25 cellular contexts compared by ENCODE assay signal in the genomic region with DNA sequence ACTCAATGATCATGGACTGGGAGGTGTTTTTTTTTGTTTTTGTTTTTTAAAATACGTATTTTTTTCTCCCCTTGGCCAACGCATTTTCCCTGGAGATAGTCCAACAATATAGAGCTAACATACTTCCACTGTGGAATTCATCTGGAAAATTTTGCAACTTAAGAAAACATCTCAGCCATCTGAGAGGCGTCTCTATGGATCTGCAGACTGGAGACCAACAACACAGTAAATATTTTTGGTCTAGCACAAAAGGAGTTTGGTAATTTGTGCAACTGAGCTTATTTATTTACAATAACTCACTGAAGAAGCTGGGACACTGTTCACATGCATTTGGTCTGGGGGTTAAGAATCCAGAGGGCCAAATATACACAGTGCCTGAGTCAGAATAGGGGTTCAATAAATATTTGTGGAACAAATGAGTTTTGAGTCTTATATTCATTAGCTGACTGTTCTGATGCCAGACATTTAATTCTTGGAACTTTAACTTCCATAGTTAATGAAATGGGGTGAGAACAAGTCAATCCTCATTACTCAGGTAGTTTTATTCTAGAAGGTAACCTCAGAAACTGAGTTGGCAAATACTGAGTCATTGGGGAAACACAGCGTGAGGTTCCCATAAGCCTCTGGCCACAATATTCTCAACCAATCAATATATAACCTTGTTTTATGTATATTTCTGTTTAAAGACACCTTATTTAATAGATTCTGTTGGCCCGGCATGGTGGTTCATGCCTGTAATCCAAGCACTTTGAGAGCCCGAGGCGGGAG. TPM values are rescaled to one million over a fixed set of nuclear protein-coding genes. Genes with fewer than 3 reads are reported as not detected.
DNase-seq lines count a peak whose midpoint lies in the region; ATAC-seq, FAIRE-seq and TF ChIP-seq lines count a peak whose summit lies in the region.
"Had no signal": no experiment of that assay in that cellular context is flagged by ENCODE, and none has a peak within 500 bp of the region (broad histone marks: within the 10 kb centered on the region; RNA-seq: fewer than 3 reads in every experiment).

No MANE protein-coding gene starts in this region.

- H3K9me3 ChIP-seq in SJSA1 (replicated peaks) (no peaks in the 10 kb centered on the region), fibroblast of lung (ENCODE audit: control insufficient read depth, insufficient read depth, low read depth, low read length) (no peaks in the 10 kb centered on the region)
- H3K9me3 ChIP-seq: ascending aorta, Peyer's patch had no signal

- H3K4me3 ChIP-seq in SJSA1 (no peak overlapping the region), fibroblast of lung (replicated peaks in 1 of 4; ENCODE audit: control extremely low read depth in 1 of 4, insufficient read depth in 1 of 4, low read depth in 3 of 4, low read length in 4 of 4) (no peak overlapping the region)
- H3K4me3 ChIP-seq: ascending aorta, Peyer's patch, skin epidermis had no signal

- no peak overlapping the region for H2AFZ ChIP-seq in fibroblast of lung (ENCODE audit: low read length)

- no peak for ATAC-seq in HG03354 (IDR thresholded peaks at IDR 0.05; ENCODE audit: poor library complexity, severe bottlenecking, unreplicated experiment)
- ATAC-seq: left cardiac atrium had no signal

- H3K4me2 ChIP-seq in fibroblast of lung (ENCODE audit: extremely low read depth, insufficient read depth, low read length), result no peak overlapping the region

- CTCF ChIA-PET in HEK293T (lab: Yijun Ruan, JAX), result no interaction called here

- DNase-seq in D721Med (ENCODE audit: insufficient read length, low spot score) (no peak), SJSA1 (ENCODE audit: low read depth in 1 of 2, low spot score in 2 of 2) (peak; percentile 4 to 42), fibroblast of lung (ENCODE audit: low read depth in 2 of 2) (peak; percentile 47 to 83), non-pigmented ciliary epithelial cell (ENCODE audit: low read depth) (peak; percentile 19), head of caudate nucleus (no peak), HEK293T (ENCODE audit: extremely low spot score) (no peak), NCI-H2171 (lab: John Stamatoyannopoulos, UW) (no peak)
- DNase-seq: activated CD4-positive, alpha-beta T cell treated with anti-CD3 and anti-CD28 coated beads, Interleukin-2, amount 10 ng/mL, durations not matched to agents 7 days and 5 days; AML-193; COR-L47; dermis blood vessel endothelial cell; GOT3; KG1; left cardiac atrium; NCI-H2171 treated with DMSO at 0.1 percent for 48 hours; NCI-H82; nucleus accumbens; Peyer's patch; stimulated activated CD4-positive, alpha-beta T cell treated with anti-CD3 and anti-CD28 coated beads, Interleukin-4, amount 100 ng/mL, for 4 hours; stimulated activated CD8-positive, alpha-beta memory T cell treated with anti-CD3 and anti-CD28 coated beads, Interleukin-4, amount 100 ng/mL, for 48 hours had no signal

- H3K4me1 ChIP-seq in SJSA1 (replicated peaks), result peaks cover 46% of the 10 kb centered on the region
- peaks cover 29% of the 10 kb centered on the region for H3K4me1 ChIP-seq in fibroblast of lung (ENCODE audit: control insufficient read depth, extremely low read depth, insufficient read depth, low read length)
- H3K4me1 ChIP-seq: ascending aorta had no signal

- peaks cover 93% of the 10 kb centered on the region for H3K79me2 ChIP-seq in fibroblast of lung (ENCODE audit: control insufficient read depth, insufficient read depth, low read length)

- H3K27ac ChIP-seq in SJSA1, result no peak overlapping the region
- peak overlapping the region; percentile 12 for H3K27ac ChIP-seq in fibroblast of lung (ENCODE audit: insufficient read depth, low read length)
- H3K27ac ChIP-seq: ascending aorta had no signal

- peak; percentile 61 for FAIRE-seq in D721Med (lab: Jason Lieb, UNC)
- FAIRE-seq: G401.6, GM12892 had no signal

- POLR2A ChIA-PET in HEK293T (lab: Yijun Ruan, JAX), result no interaction called here

- H3K36me3 ChIP-seq in SJSA1 (no peaks in the 10 kb centered on the region), fibroblast of lung (ENCODE audit: control insufficient read depth, insufficient read depth, low read length) (no peaks in the 10 kb centered on the region)
- H3K36me3 ChIP-seq: ascending aorta, Peyer's patch had no signal

- H3K27me3 ChIP-seq in SJSA1 (replicated peaks) (no peaks in the 10 kb centered on the region; the same call in 1 of the 2 replicates), fibroblast of lung (ENCODE audit: control insufficient read depth, insufficient read depth, low read length) (no peaks in the 10 kb centered on the region)
- H3K27me3 ChIP-seq: ascending aorta, Peyer's patch had no signal

- intact Hi-C loops in head of caudate nucleus (cut with DNase I), result no loop called here

- TF ChIP-seq CTCF in D721Med (IDR thresholded peaks at IDR 0.05; ENCODE audit: insufficient read depth, missing control alignments) (no peak), fibroblast of lung (conservative IDR thresholded peaks at IDR 0.05 in 1 of 2, IDR thresholded peaks at IDR 0.05 in 1 of 2; ENCODE audit: low read depth in 1 of 2, low read length in 2 of 2) (no peak)

- H4K20me1 ChIP-seq in fibroblast of lung (ENCODE audit: control insufficient read depth, extremely low read depth, insufficient read depth, low read length), result no peaks in the 10 kb centered on the region

- H3K9ac ChIP-seq in fibroblast of lung (ENCODE audit: insufficient read depth, low read length), result no peak overlapping the region

TF ChIP-seq in HEK293T, 16 proteins besides CTCF, POLR2A, EP300 and RAD21:
- TF ChIP-seq NFRKB (IDR thresholded peaks at IDR 0.05), result no peak
- TF ChIP-seq ELF4 (IDR thresholded peaks at IDR 0.05), result no peak
- no peak for TF ChIP-seq SP1 (IDR thresholded peaks at IDR 0.05)
- TF ChIP-seq, protein P1, sequence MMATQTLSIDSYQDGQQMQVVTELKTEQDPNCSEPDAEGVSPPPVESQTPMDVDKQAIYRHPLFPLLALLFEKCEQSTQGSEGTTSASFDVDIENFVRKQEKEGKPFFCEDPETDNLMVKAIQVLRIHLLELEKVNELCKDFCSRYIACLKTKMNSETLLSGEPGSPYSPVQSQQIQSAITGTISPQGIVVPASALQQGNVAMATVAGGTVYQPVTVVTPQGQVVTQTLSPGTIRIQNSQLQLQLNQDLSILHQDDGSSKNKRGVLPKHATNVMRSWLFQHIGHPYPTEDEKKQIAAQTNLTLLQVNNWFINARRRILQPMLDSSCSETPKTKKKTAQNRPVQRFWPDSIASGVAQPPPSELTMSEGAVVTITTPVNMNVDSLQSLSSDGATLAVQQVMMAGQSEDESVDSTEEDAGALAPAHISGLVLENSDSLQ (IDR thresholded peaks at IDR 0.05), result no peak
- TF ChIP-seq FOXK2 (IDR thresholded peaks at IDR 0.05), result no peak

RNA-seq across cellular contexts. Expression of gene CCBE1, which starts 36.1 kb away (rescaled TPM):
- 5.1 and 6.6 TPM in 2 replicates for total RNA-seq in SJSA1 (2014; rRNA removed; shearing (Covaris generic))
- 60.9 and 122 TPM in 2 replicates for total RNA-seq in fibroblast of lung
- 122 and 178 TPM in 2 replicates for polyA plus RNA-seq in fibroblast of lung
- polyA plus RNA-seq in fibroblast of lung (2012), result 141 and 169 TPM in 2 replicates
- 94.6 and 298 TPM in 2 replicates for polyA minus RNA-seq in fibroblast of lung (ENCODE audit: low replicate concordance)
- total RNA-seq: activated CD4-positive, alpha-beta T cell treated with anti-CD3 and anti-CD28 coated beads, Interleukin-2, amount 10 ng/mL, durations not matched to agents 7 days and 5 days had no signal

Comparison
In these comparisons a context has a peak if more than half of its experiments do, and no peak if none do; other contexts are left out.
1. DNase-seq: peak in SJSA1 (2 of 2), fibroblast of lung (2 of 2) and non-pigmented ciliary epithelial cell (single experiment); none in D721Med (single experiment), head of caudate nucleus (0 of 42), HEK293T (single experiment) and NCI-H2171 (single experiment).